In the genomic region with DNA sequence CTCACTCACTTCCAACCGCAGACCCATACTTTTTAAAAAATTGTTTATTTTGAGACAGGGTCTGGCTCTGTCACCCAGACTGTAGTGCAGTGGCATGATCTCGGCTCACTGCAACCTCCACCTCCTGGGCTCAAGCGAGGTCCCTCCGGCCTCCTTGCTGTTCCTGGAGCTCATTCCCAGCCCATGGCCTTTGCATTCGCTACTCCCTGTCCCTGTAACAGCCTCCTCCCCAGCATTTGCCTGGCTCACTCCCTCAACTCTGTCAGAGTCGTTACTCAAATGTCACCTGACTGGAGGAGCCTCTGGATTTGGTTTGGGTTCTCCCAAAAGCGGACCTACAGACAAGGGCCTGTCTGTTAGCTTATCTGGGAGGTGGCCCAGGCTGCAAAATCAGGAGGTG, we compare ENCODE assay signal across 27 cellular contexts.
"Had no signal": no experiment of that assay in that cellular context is flagged by ENCODE, and none has a peak within 500 bp of the region (broad histone marks: within the 10 kb centered on the region; RNA-seq: fewer than 3 reads in every experiment).

No MANE protein-coding gene starts in this region.

- H3K9ac ChIP-seq: neural progenitor cell, parathyroid adenoma had no signal

- H3K36me3 ChIP-seq: neural progenitor cell, ovary, right lobe of liver, sigmoid colon, stomach, thoracic aorta, thyroid gland, tibial nerve, upper lobe of right lung, uterus had no signal

- H3K27ac ChIP-seq: neural progenitor cell, ovary, parathyroid adenoma, psoas muscle, right lobe of liver, sigmoid colon, stomach, thoracic aorta, thyroid gland, tibial nerve, upper lobe of right lung, uterus had no signal

- H3K4me1 ChIP-seq: neural progenitor cell, parathyroid adenoma, psoas muscle, right lobe of liver, stomach, thyroid gland, uterus had no signal

- DNase-seq: naive thymus-derived CD8-positive, alpha-beta T cell; occipital lobe; ovary; psoas muscle; right cardiac atrium; right lobe of liver; sigmoid colon; small intestine; stimulated activated CD4-positive, alpha-beta T cell treated with anti-CD3 and anti-CD28 coated beads, Interleukin-15, amount 100 ng/mL, for 24 hours; stimulated activated CD4-positive, alpha-beta T cell treated with anti-CD3 and anti-CD28 coated beads, Interleukin-2, amount 100 ng/mL, for 24 hours; stimulated activated CD4-positive, alpha-beta T cell treated with anti-CD3 and anti-CD28 coated beads, Interleukin-2, amount 100 ng/mL, for 48 hours; stimulated activated CD4-positive, alpha-beta T cell treated with anti-CD3 and anti-CD28 coated beads, Interleukin-4, amount 100 ng/mL, for 24 hours; stimulated activated naive B cell treated with anti-CD40 and anti-IgM and Interleukin-4, amounts not matched to agents 10 μg/mL and 1 μg/mL and 100 μg/mL, for 72 hours; stimulated activated naive CD4-positive, alpha-beta T cell treated with Interleukin-2 at 50 U/mL for 16 hours; stomach; thyroid gland; trophoblast cell; upper lobe of right lung; uterus had no signal

- H3K79me2 ChIP-seq: parathyroid adenoma had no signal

- H3K27ac Mint-ChIP-seq: natural killer cell treated with Interleukin-12 subunit alpha and Interleukin-12 subunit beta and Interleukin-15 and Interleukin-18, amount 100 ng/mL, for 72 hours; neural progenitor cell; progenitor cell of endocrine pancreas; stimulated activated effector memory CD8-positive, alpha-beta T cell treated with anti-CD3 and anti-CD28 coated beads, Interleukin-12 subunit alpha, Interleukin-12 subunit beta, amount 100 ng/mL, for 72 hours; stimulated activated naive B cell treated with anti-CD40 and anti-IgM and Interleukin-4, amounts not matched to agents 10 μg/mL and 1 μg/mL and 100 μg/mL, for 72 hours; stimulated activated naive CD8-positive, alpha-beta T cell treated with anti-CD3 and anti-CD28 coated beads, Interleukin-15, Interleukin-2, amounts not matched to agents 100 ng/mL and 50 ng/mL, for 24 hours had no signal

- H3K27me3 ChIP-seq: neural progenitor cell, ovary, right lobe of liver, sigmoid colon, stomach, thyroid gland, tibial nerve, upper lobe of right lung, uterus had no signal

- H3K9me3 ChIP-seq: ovary, psoas muscle, right lobe of liver, sigmoid colon, stomach, thoracic aorta, thyroid gland, tibial nerve, upper lobe of right lung, uterus had no signal

- H2AFZ ChIP-seq: neural progenitor cell, parathyroid adenoma had no signal

- ATAC-seq: naive thymus-derived CD8-positive, alpha-beta T cell; natural killer cell treated with Interleukin-12 subunit alpha and Interleukin-12 subunit beta and Interleukin-15 and Interleukin-18, amount 100 ng/mL, for 72 hours; psoas muscle; right cardiac atrium; right lobe of liver; stimulated activated effector memory CD8-positive, alpha-beta T cell treated with anti-CD3 and anti-CD28 coated beads, Interleukin-12 subunit alpha, Interleukin-12 subunit beta, amount 100 ng/mL, for 72 hours; stimulated activated naive B cell treated with anti-CD40 and anti-IgM and Interleukin-4, amounts not matched to agents 10 μg/mL and 1 μg/mL and 100 μg/mL, for 72 hours; upper lobe of right lung had no signal

- H3K4me3 Mint-ChIP-seq: naive thymus-derived CD8-positive, alpha-beta T cell; natural killer cell treated with Interleukin-12 subunit alpha and Interleukin-12 subunit beta and Interleukin-15 and Interleukin-18, amount 100 ng/mL, for 72 hours; neural progenitor cell; stimulated activated effector memory CD8-positive, alpha-beta T cell treated with anti-CD3 and anti-CD28 coated beads, Interleukin-12 subunit alpha, Interleukin-12 subunit beta, amount 100 ng/mL, for 72 hours; stimulated activated naive B cell treated with anti-CD40 and anti-IgM and Interleukin-4, amounts not matched to agents 10 μg/mL and 1 μg/mL and 100 μg/mL, for 72 hours; stimulated activated naive CD8-positive, alpha-beta T cell treated with anti-CD3 and anti-CD28 coated beads, Interleukin-15, Interleukin-2, amounts not matched to agents 100 ng/mL and 50 ng/mL, for 24 hours had no signal

- H3K4me1 Mint-ChIP-seq: naive thymus-derived CD8-positive, alpha-beta T cell; stimulated activated effector memory CD8-positive, alpha-beta T cell treated with anti-CD3 and anti-CD28 coated beads, Interleukin-12 subunit alpha, Interleukin-12 subunit beta, amount 100 ng/mL, for 72 hours; stimulated activated naive B cell treated with anti-CD40 and anti-IgM and Interleukin-4, amounts not matched to agents 10 μg/mL and 1 μg/mL and 100 μg/mL, for 72 hours had no signal

- H3K4me3 ChIP-seq: neural progenitor cell, ovary, psoas muscle, right lobe of liver, sigmoid colon, stomach, thoracic aorta, thyroid gland, tibial nerve, upper lobe of right lung, uterus had no signal

- FAIRE-seq: small intestine had no signal

- H3K36me3 Mint-ChIP-seq: naive thymus-derived CD8-positive, alpha-beta T cell; natural killer cell treated with Interleukin-12 subunit alpha and Interleukin-12 subunit beta and Interleukin-15 and Interleukin-18, amount 100 ng/mL, for 72 hours; neural progenitor cell; stimulated activated effector memory CD8-positive, alpha-beta T cell treated with anti-CD3 and anti-CD28 coated beads, Interleukin-12 subunit alpha, Interleukin-12 subunit beta, amount 100 ng/mL, for 72 hours had no signal

- H3K4me2 ChIP-seq: neural progenitor cell had no signal

- H3K9me3 Mint-ChIP-seq: natural killer cell treated with Interleukin-12 subunit alpha and Interleukin-12 subunit beta and Interleukin-15 and Interleukin-18, amount 100 ng/mL, for 72 hours; stimulated activated effector memory CD8-positive, alpha-beta T cell treated with anti-CD3 and anti-CD28 coated beads, Interleukin-12 subunit alpha, Interleukin-12 subunit beta, amount 100 ng/mL, for 72 hours; stimulated activated naive CD8-positive, alpha-beta T cell treated with anti-CD3 and anti-CD28 coated beads, Interleukin-15, Interleukin-2, amounts not matched to agents 100 ng/mL and 50 ng/mL, for 24 hours had no signal
